10 cellular contexts compared by ENCODE assay signal in genomic region chr18:23194150-23194968, GRCh38. TPM values are rescaled to one million over a fixed set of nuclear protein-coding genes. Genes with fewer than 3 reads are reported as not detected.
A peak's percentile ranks its signal among the peaks of the same experiment; 100 is the strongest.
DNase-seq lines count a peak whose midpoint lies in the region; TF ChIP-seq lines count a peak whose summit lies in the region.
"Had no signal": no experiment of that assay in that cellular context is flagged by ENCODE, and none has a peak within 500 bp of the region (broad histone marks: within the 10 kb centered on the region; RNA-seq: fewer than 3 reads in every experiment).

No MANE protein-coding gene starts in this region.

- peaks cover 38% of the 10 kb centered on the region for H3K4me1 Mint-ChIP-seq in chondrocyte (ENCODE audit: low read depth)

- CTCF ChIA-PET in HEK293 (lab: Yijun Ruan, JAX), result interaction anchor here (0.6 to 3.4 kb wide), 5 partner anchors 13 to 417 kb away, joined by 3 to 21 read pairs (median 4); no protein-coding TSS in a partner anchor

- H3K27me3 ChIP-seq in subcutaneous abdominal adipose tissue (ENCODE audit: control insufficient read depth in 5 of 5, insufficient read depth in 4 of 5, low read length in 5 of 5), result no peaks in the 10 kb centered on the region

- POLR2A ChIA-PET in HEK293 (lab: Yijun Ruan, JAX), result no interaction called here

- H3K36me3 Mint-ChIP-seq in chondrocyte (ENCODE audit: low read depth), result peaks cover 17% of the 10 kb centered on the region

- H3K27me3 Mint-ChIP-seq in chondrocyte (ENCODE audit: low read depth), result no peaks in the 10 kb centered on the region

- H3K9me3 ChIP-seq in HEK293 (ENCODE audit: control insufficient read depth, insufficient read depth, low read depth, low read length) (no peaks in the 10 kb centered on the region), subcutaneous abdominal adipose tissue (ENCODE audit: control insufficient read depth in 5 of 5, low read length in 5 of 5) (no peaks in the 10 kb centered on the region)
- H3K9me3 ChIP-seq: lower lobe of right lung had no signal

- no peaks in the 10 kb centered on the region for H3K9me3 Mint-ChIP-seq in chondrocyte (ENCODE audit: low read depth)

- H3K4me1 ChIP-seq in HEK293 (ENCODE audit: control insufficient read depth, insufficient read depth, low read length) (peaks cover 2% of the 10 kb centered on the region; the same call in 1 of the 2 replicates), subcutaneous abdominal adipose tissue (ENCODE audit: control insufficient read depth in 5 of 5, insufficient read depth in 5 of 5, low read length in 5 of 5) (peaks cover 5 to 36% (median 23%) of the 10 kb centered on the region in 5 donors)

- TF ChIP-seq CTCF in HEK293 (tag by site-specific recombination; IDR thresholded peaks at IDR 0.05) (no peak), chondrocyte (IDR thresholded peaks at IDR 0.05) (no peak)

- in situ Hi-C loops in KBM-7 (cut with MboI; ENCODE audit: low pct_unique_long_range_greater_than_20kb, low sequenced_read_pairs), result no loop called here

- H3K4me3 ChIP-seq in HEK293 (ENCODE audit: low read depth, low read length), result no peak overlapping the region
- H3K4me3 ChIP-seq in subcutaneous abdominal adipose tissue (ENCODE audit: low read depth in 1 of 5, low read length in 5 of 5), result peak overlapping the region in 1 of 5 donors; percentile 48
- H3K4me3 ChIP-seq: lower lobe of right lung had no signal

- no peak overlapping the region for H3K27ac ChIP-seq in HEK293 (ENCODE audit: extremely low read depth, low read depth, low read length)
- peak overlapping the region; percentile 43 for H3K27ac ChIP-seq in subcutaneous abdominal adipose tissue (ENCODE audit: low read depth, low read length)
- H3K27ac ChIP-seq: lower lobe of right lung had no signal

- H3K36me3 ChIP-seq in HEK293 (ENCODE audit: control insufficient read depth in 2 of 2, insufficient read depth in 1 of 2, low read length in 2 of 2) (peaks cover 0 to 12% of the 10 kb centered on the region in 2 experiments; a peak in 1 of 3 replicates), subcutaneous abdominal adipose tissue (ENCODE audit: control insufficient read depth in 5 of 5, insufficient read depth in 5 of 5, low read length in 5 of 5) (peaks cover 14 to 44% (median 34%) of the 10 kb centered on the region in 5 donors)

- peak overlapping the region; percentile 18 for H3K27ac Mint-ChIP-seq in chondrocyte (ENCODE audit: unreplicated experiment)

- peak overlapping the region in 1 of 5 donors; percentile 21 for H3K9ac ChIP-seq in subcutaneous abdominal adipose tissue (ENCODE audit: low read length in 5 of 5)

- DNase-seq in chondrocyte (ENCODE audit: low spot score) (no peak), iris pigment epithelial cell (ENCODE audit: low read depth) (peak; percentile 41), NCI-H2227 treated with DMSO at 0.1 percent for 48 hours (lab: John Stamatoyannopoulos, UW) (no peak), iPS-NIHi11 (ENCODE audit: low spot score) (no peak), OCI-M1 (lab: John Stamatoyannopoulos, UW) (no peak), KBM-7 (no peak)
- DNase-seq: lower lobe of right lung, NCI-H510A had no signal

- no peak overlapping the region for H3K4me3 Mint-ChIP-seq in chondrocyte (ENCODE audit: unreplicated experiment)

TF ChIP-seq in HEK293, 187 proteins besides CTCF, POLR2A, EP300 and RAD21:
- TF ChIP-seq YY1 (tag by site-specific recombination; IDR thresholded peaks at IDR 0.05) (no peak), OSR2 (tag by site-specific recombination; IDR thresholded peaks at IDR 0.05) (no peak), ZFHX2 (tag by site-specific recombination; conservative IDR thresholded peaks at IDR 0.05) (0 out of 2 replicates have a peak, but pooled peaks have one; percentile 17), REST (tag by site-specific recombination; IDR thresholded peaks at IDR 0.05) (no peak), ZBTB21 (tag by site-specific recombination; IDR thresholded peaks at IDR 0.05) (no peak), FEZF1 (tag by site-specific recombination; IDR thresholded peaks at IDR 0.05) (no peak), ZNF146 (tag by site-specific recombination; IDR thresholded peaks at IDR 0.05) (no peak)

RNA-seq across cellular contexts. Expression of gene CABLES1, which starts 59.1 kb away (rescaled TPM):
- total RNA-seq in chondrocyte, result 26.2 to 46.3 TPM (median 29.3 TPM) in 3 replicates
